ENCODE assay signal across 1 cellular context in genomic region chr14:99194136-99194535, GRCh38.
TF ChIP-seq lines count a peak whose summit lies in the region.

No MANE protein-coding gene starts in this region.

TF ChIP-seq in H1, 55 proteins besides CTCF, POLR2A, EP300 and RAD21 (continued from another document):
- no peak for TF ChIP-seq ASH2L (IDR thresholded peaks at IDR 0.05; ENCODE audit: low read length)
- TF ChIP-seq HDAC6 (IDR thresholded peaks at IDR 0.05; ENCODE audit: low read depth, low read length) = no peak
- TF ChIP-seq TCF12 (IDR thresholded peaks at IDR 0.05; ENCODE audit: low read depth, low read length) = no peak
- no peak for TF ChIP-seq HDAC2 (IDR thresholded peaks at IDR 0.05; ENCODE audit: borderline replicate concordance in 1 of 2, low read depth in 2 of 2, low read length in 2 of 2)
- no peak for TF ChIP-seq ZNF274 (IDR thresholded peaks at IDR 0.05; ENCODE audit: borderline replicate concordance, extremely low read depth, low read length)
- TF ChIP-seq SIRT6 (IDR thresholded peaks at IDR 0.05; ENCODE audit: low read length) = no peak
- TF ChIP-seq SUZ12 (IDR thresholded peaks at IDR 0.05; ENCODE audit: low read length) = no peak
- no peak; the same call in 1 of the 2 replicates for TF ChIP-seq KDM1A (IDR thresholded peaks at IDR 0.05; ENCODE audit: borderline replicate concordance, low read length)
- no peak for TF ChIP-seq SAP30 (IDR thresholded peaks at IDR 0.05; ENCODE audit: insufficient read depth, insufficient replicate concordance, low read length)
- no peak for TF ChIP-seq EZH2 (IDR thresholded peaks at IDR 0.05; ENCODE audit: low read depth, low read length, severe bottlenecking)
- no peak for TF ChIP-seq EGR1 (IDR thresholded peaks at IDR 0.05; ENCODE audit: borderline replicate concordance, low read depth, low read length)
